32 cellular contexts compared by ENCODE assay signal in genomic region chr7:21238717-21239116, GRCh38.
"Had no signal": no experiment of that assay in that cellular context is flagged by ENCODE, and none has a peak within 500 bp of the region (broad histone marks: within the 10 kb centered on the region; RNA-seq: fewer than 3 reads in every experiment).

No MANE protein-coding gene starts in this region.

- H3K4me1 Mint-ChIP-seq: activated B cell treated with CpG ODN at 0.5 μM for 24 hours; activated naive CD4-positive, alpha-beta T cell treated with anti-CD3 and anti-CD28 coated beads, Interleukin-2, amount 10 ng/mL, durations not matched to agents 7 days and 5 days; activated naive CD4-positive, alpha-beta T cell treated with anti-CD3 and anti-CD28 coated beads, Interleukin-2, amount 50 U/mL, for 24 hours; brain; central memory CD8-positive, alpha-beta T cell had no signal

- DNase-seq: activated B cell treated with CpG ODN at 0.5 μM for 24 hours; activated CD4-positive, alpha-beta memory T cell treated with anti-CD3 and anti-CD28 coated beads for 36 hours; activated CD4-positive, alpha-beta T cell treated with anti-CD3 and anti-CD28 coated beads for 4 hours; activated CD4-positive, alpha-beta T cell treated with anti-CD3 and anti-CD28 coated beads, Interleukin-2, amount 10 ng/mL, durations not matched to agents 24 days and 14 days; activated CD4-positive, alpha-beta T cell treated with anti-CD3 and anti-CD28 coated beads, Interleukin-2, amount 50 U/mL, for 1 hour; activated CD4-positive, alpha-beta T cell treated with anti-CD3 and anti-CD28 coated beads, Interleukin-2, amount 50 U/mL, for 4 hours; activated CD4-positive, CD25-positive, alpha-beta regulatory T cell treated with anti-CD3 and anti-CD28 coated beads, Interleukin-2, amount 50 U/mL, for 72 hours; activated CD8-positive, alpha-beta memory T cell treated with anti-CD3 and anti-CD28 coated beads, Interleukin-2, amount 50 U/mL, for 4 hours; activated CD8-positive, alpha-beta T cell treated with anti-CD3 and anti-CD28 coated beads for 36 hours; activated effector memory CD4-positive, alpha-beta T cell treated with Interleukin-2 at 50 U/mL for 16 hours; activated gamma-delta T cell; activated naive CD4-positive, alpha-beta T cell treated with anti-CD3 and anti-CD28 coated beads, Interleukin-2, amount 10 ng/mL, durations not matched to agents 7 days and 5 days; activated naive CD4-positive, alpha-beta T cell treated with Interleukin-2 at 50 U/mL for 16 hours; activated T-cell treated with anti-CD3 and anti-CD28 coated beads for 4 hours; activated T-cell treated with anti-CD3 and anti-CD28 coated beads, Interleukin-2, amount 50 U/mL, for 1 hour; activated T-cell treated with anti-CD3 and anti-CD28 coated beads, Interleukin-2, amount 50 U/mL, for 4 hours; activated T-cell treated with anti-CD3 and anti-CD28 coated beads, Interleukin-2, amount 50 U/mL, for 72 hours; amygdala; anterior cingulate cortex; caudate nucleus; cerebellar nuclear complex; T-helper 1 cell; T-helper 2 cell; T-helper 9 cell had no signal

- H3K27ac Mint-ChIP-seq: activated B cell treated with CpG ODN at 0.5 μM for 24 hours; activated CD4-positive, alpha-beta memory T cell treated with anti-CD3 and anti-CD28 coated beads for 36 hours; activated CD4-positive, alpha-beta T cell treated with anti-CD3 and anti-CD28 coated beads, Interleukin-2, amount 10 ng/mL, durations not matched to agents 24 days and 14 days; activated CD8-positive, alpha-beta T cell treated with anti-CD3 and anti-CD28 coated beads for 36 hours; activated naive CD4-positive, alpha-beta T cell treated with anti-CD3 and anti-CD28 coated beads, Interleukin-2, amount 10 ng/mL, durations not matched to agents 7 days and 5 days; activated naive CD4-positive, alpha-beta T cell treated with anti-CD3 and anti-CD28 coated beads, Interleukin-2, amount 50 U/mL, for 24 hours; activated naive CD8-positive, alpha-beta T cell; activated T-cell treated with anti-CD3 and anti-CD28 coated beads, Interleukin-2, amount 50 U/mL, for 72 hours; activated T-helper 1 cell treated with anti-CD3 and anti-CD28 coated beads, Interleukin-12 subunit alpha, Interleukin-12 subunit beta, Interleukin-2, Interleukin-4 antibody, amounts not matched to agents 30 ng/mL and 10 ng/mL and 1 ng/mL, durations not matched to agents 14 hours and 24 hours and 36 hours; activated T-helper 2 cell treated with anti-CD3 and anti-CD28 coated beads, Interferon-gamma antibody, Interleukin-2, Interleukin-4, amounts not matched to agents 10 μg/mL and 5 μg/mL and 100 μg/mL, durations not matched to agents 14 hours and 24 hours and 36 hours; brain; T-helper 1 cell treated with Interleukin-12 subunit alpha and Interleukin-12 subunit beta and Interleukin-4 antibody, amounts not matched to agents 30 μg/mL and 1 μg/mL, for 36 hours; T-helper 2 cell treated with Interferon-gamma antibody and Interleukin-4, amounts not matched to agents 5 μg/mL and 100 μg/mL, for 36 hours had no signal

- ATAC-seq: activated CD8-positive, alpha-beta T cell treated with anti-CD3 and anti-CD28 coated beads for 36 hours; activated T-cell treated with anti-CD3 and anti-CD28 coated beads, Interleukin-2, amount 50 U/mL, for 4 hours; activated T-cell treated with anti-CD3 and anti-CD28 coated beads, Interleukin-2, amount 50 U/mL, for 72 hours had no signal

- H3K9me3 Mint-ChIP-seq: activated B cell treated with CpG ODN at 0.5 μM for 24 hours; activated CD4-positive, alpha-beta memory T cell treated with anti-CD3 and anti-CD28 coated beads for 36 hours; activated CD4-positive, alpha-beta T cell treated with anti-CD3 and anti-CD28 coated beads, Interleukin-2, amount 10 ng/mL, durations not matched to agents 24 days and 14 days; activated CD8-positive, alpha-beta T cell treated with anti-CD3 and anti-CD28 coated beads for 36 hours; activated naive CD4-positive, alpha-beta T cell treated with anti-CD3 and anti-CD28 coated beads, Interleukin-2, amount 10 ng/mL, durations not matched to agents 7 days and 5 days; activated naive CD4-positive, alpha-beta T cell treated with anti-CD3 and anti-CD28 coated beads, Interleukin-2, amount 50 U/mL, for 24 hours; activated T-cell treated with anti-CD3 and anti-CD28 coated beads, Interleukin-2, amount 50 U/mL, for 4 hours; activated T-cell treated with anti-CD3 and anti-CD28 coated beads, Interleukin-2, amount 50 U/mL, for 72 hours; activated T-helper 1 cell treated with anti-CD3 and anti-CD28 coated beads, Interleukin-12 subunit alpha, Interleukin-12 subunit beta, Interleukin-2, Interleukin-4 antibody, amounts not matched to agents 30 ng/mL and 10 ng/mL and 1 ng/mL, durations not matched to agents 14 hours and 24 hours and 36 hours; activated T-helper 2 cell treated with anti-CD3 and anti-CD28 coated beads, Interferon-gamma antibody, Interleukin-2, Interleukin-4, amounts not matched to agents 10 μg/mL and 5 μg/mL and 100 μg/mL, durations not matched to agents 14 hours and 24 hours and 36 hours; central memory CD8-positive, alpha-beta T cell; T-helper 1 cell treated with Interleukin-12 subunit alpha and Interleukin-12 subunit beta and Interleukin-4 antibody, amounts not matched to agents 30 μg/mL and 1 μg/mL, for 36 hours; T-helper 2 cell treated with Interferon-gamma antibody and Interleukin-4, amounts not matched to agents 5 μg/mL and 100 μg/mL, for 36 hours had no signal

- H3K36me3 Mint-ChIP-seq: activated CD4-positive, alpha-beta memory T cell treated with anti-CD3 and anti-CD28 coated beads for 36 hours; activated naive CD4-positive, alpha-beta T cell treated with anti-CD3 and anti-CD28 coated beads, Interleukin-2, amount 10 ng/mL, durations not matched to agents 7 days and 5 days; activated naive CD4-positive, alpha-beta T cell treated with anti-CD3 and anti-CD28 coated beads, Interleukin-2, amount 50 U/mL, for 24 hours; activated naive CD8-positive, alpha-beta T cell; brain had no signal

- H3K4me3 Mint-ChIP-seq: activated B cell treated with CpG ODN at 0.5 μM for 24 hours; activated CD4-positive, alpha-beta memory T cell treated with anti-CD3 and anti-CD28 coated beads for 36 hours; activated CD4-positive, alpha-beta T cell treated with anti-CD3 and anti-CD28 coated beads, Interleukin-2, amount 10 ng/mL, durations not matched to agents 24 days and 14 days; activated CD8-positive, alpha-beta T cell treated with anti-CD3 and anti-CD28 coated beads for 36 hours; activated naive CD4-positive, alpha-beta T cell treated with anti-CD3 and anti-CD28 coated beads, Interleukin-2, amount 10 ng/mL, durations not matched to agents 7 days and 5 days; activated naive CD4-positive, alpha-beta T cell treated with anti-CD3 and anti-CD28 coated beads, Interleukin-2, amount 50 U/mL, for 24 hours; activated naive CD8-positive, alpha-beta T cell; activated T-cell treated with anti-CD3 and anti-CD28 coated beads, Interleukin-2, amount 50 U/mL, for 4 hours; activated T-cell treated with anti-CD3 and anti-CD28 coated beads, Interleukin-2, amount 50 U/mL, for 72 hours; activated T-helper 1 cell treated with anti-CD3 and anti-CD28 coated beads, Interleukin-12 subunit alpha, Interleukin-12 subunit beta, Interleukin-2, Interleukin-4 antibody, amounts not matched to agents 30 ng/mL and 10 ng/mL and 1 ng/mL, durations not matched to agents 14 hours and 24 hours and 36 hours; brain; central memory CD8-positive, alpha-beta T cell; T-helper 1 cell treated with Interleukin-12 subunit alpha and Interleukin-12 subunit beta and Interleukin-4 antibody, amounts not matched to agents 30 μg/mL and 1 μg/mL, for 36 hours; T-helper 2 cell treated with Interferon-gamma antibody and Interleukin-4, amounts not matched to agents 5 μg/mL and 100 μg/mL, for 36 hours had no signal
